ENCODE assay signal across 12 cellular contexts in genomic region chr6:100472674-100473073, GRCh38. TPM values are rescaled to one million over a fixed set of nuclear protein-coding genes. Genes with fewer than 3 reads are reported as not detected.
A peak's percentile ranks its signal among the peaks of the same experiment; 100 is the strongest.
DNase-seq lines count a peak whose midpoint lies in the region; FAIRE-seq and TF ChIP-seq lines count a peak whose summit lies in the region.
"Had no signal": no experiment of that assay in that cellular context is flagged by ENCODE, and none has a peak within 500 bp of the region (broad histone marks: within the 10 kb centered on the region; RNA-seq: fewer than 3 reads in every experiment).

No MANE protein-coding gene starts in this region.

- H4K20me1 ChIP-seq in H9 (ENCODE audit: control insufficient read depth, insufficient read depth, insufficient read length) (no peaks in the 10 kb centered on the region), keratinocyte (ENCODE audit: control insufficient read depth, extremely low read depth, insufficient read depth, low read length) (no peaks in the 10 kb centered on the region)

- H3K23ac ChIP-seq in H9 (ENCODE audit: insufficient read length, low read depth, low read length) = no peak overlapping the region

- no peaks in the 10 kb centered on the region for H3K9me1 ChIP-seq in keratinocyte (ENCODE audit: control insufficient read depth, extremely low read depth, insufficient read depth, low read length)

- H3K4me3 ChIP-seq in LNCaP clone FGC (ENCODE audit: low read depth, low read length) (no peak overlapping the region), keratinocyte (ENCODE audit: control insufficient read depth in 2 of 3, extremely low read depth in 1 of 3, insufficient read depth in 2 of 3, low read depth in 1 of 3, low read length in 3 of 3) (no peak overlapping the region), transverse colon (no peak overlapping the region)

- no peak for TF ChIP-seq EP300 in transverse colon (IDR thresholded peaks at IDR 0.05; ENCODE audit: low read depth)

- no peak overlapping the region for H3K27ac Mint-ChIP-seq in H9

- H3K4ac ChIP-seq in H9 (ENCODE audit: low read depth, low read length) = no peak overlapping the region

- H3K27me3 ChIP-seq in H9 (ENCODE audit: insufficient read depth, low read length) (peaks cover 34% of the 10 kb centered on the region), keratinocyte (ENCODE audit: control insufficient read depth, extremely low read depth, insufficient read depth, low read length) (peaks cover 49% of the 10 kb centered on the region), transverse colon (peaks cover 93% of the 10 kb centered on the region)

- H2AFZ ChIP-seq in H9 (ENCODE audit: low read length) (no peak overlapping the region), keratinocyte (ENCODE audit: control insufficient read depth, low read length) (no peak overlapping the region)

- TF ChIP-seq CTCF in H9 (conservative IDR thresholded peaks at IDR 0.05) (0 out of 3 replicates have a peak, but pooled peaks have one; percentile 21), LNCaP clone FGC (IDR thresholded peaks at IDR 0.05; ENCODE audit: control insufficient read depth, extremely low read depth, insufficient read depth) (peak; percentile 24; the same call in 1 of the 2 replicates), keratinocyte (optimal IDR thresholded peaks at IDR 0.05 in 1 of 3, IDR thresholded peaks at IDR 0.05 in 1 of 3, conservative IDR thresholded peaks at IDR 0.05 in 1 of 3; ENCODE audit: extremely low read depth in 1 of 3, insufficient read depth in 2 of 3, low read length in 3 of 3) (no peak), transverse colon (IDR thresholded peaks at IDR 0.05) (no peak)

- WGBS in H9 (ENCODE audit: extremely low coverage, insufficient read length, low lambda C conversion rate) = no CpG with 5 or more reads among the region's 3 CpGs
- WGBS in transverse colon (ENCODE audit: low coverage in 1 of 2), 2 donors = 17% methylated on average over 1 to 3 of the region's 3 CpGs

- H2BK12ac ChIP-seq in H9 (ENCODE audit: insufficient read length, low read depth, low read length) = no peak overlapping the region

- H3K4me1 Mint-ChIP-seq in H9 = peaks cover 5 to 14% of the 10 kb centered on the region in 2 experiments

- H3K23me2 ChIP-seq in H9 (ENCODE audit: insufficient read length, low read depth, low read length, poor library complexity, severe bottlenecking) = no peaks in the 10 kb centered on the region

- H3K14ac ChIP-seq in H9 (ENCODE audit: insufficient read depth, low read length) = no peak overlapping the region

- H3K27me3 Mint-ChIP-seq in H9 (ENCODE audit: low read depth) = peaks cover 9% of the 10 kb centered on the region

- H3K27ac ChIP-seq in H9 (ENCODE audit: insufficient read length, low read depth, low read length) (no peak overlapping the region), keratinocyte (ENCODE audit: control insufficient read depth, insufficient read depth, low read length) (no peak overlapping the region), transverse colon (no peak overlapping the region)

- H3T11ph ChIP-seq in H9 (ENCODE audit: low read length) = no peak overlapping the region

- peak; percentile 3 to 44 (median 7) for DNase-seq in NCI-H1417 (lab: John Stamatoyannopoulos, UW)
- no peak for DNase-seq in NCI-H1417 treated with DMSO at 0.1 percent for 48 hours (lab: John Stamatoyannopoulos, UW)
- no peak for DNase-seq in H9
- DNase-seq in LNCaP clone FGC (ENCODE audit: low read depth) = no peak
- DNase-seq in keratinocyte (ENCODE audit: low read depth, low spot score) = no peak
- no peak for DNase-seq in putamen (ENCODE audit: low spot score)
- no peak for DNase-seq in transverse colon
- no peak for DNase-seq in superior temporal gyrus (ENCODE audit: extremely low spot score)

- no peak overlapping the region for H4K91ac ChIP-seq in H9 (ENCODE audit: insufficient read length, low read depth, low read length)

- TF ChIP-seq POLR2A in transverse colon (IDR thresholded peaks at IDR 0.05) = no peak

- no peak overlapping the region for H3K18ac ChIP-seq in H9 (ENCODE audit: insufficient read length, low read depth, low read length)

- H2BK5ac ChIP-seq in H9 (ENCODE audit: insufficient read length, low read length) = no peak overlapping the region

- H3K36me3 ChIP-seq in keratinocyte (ENCODE audit: control insufficient read depth in 2 of 2, extremely low read depth in 1 of 2, insufficient read depth in 2 of 2, low read length in 2 of 2) = no peaks in the 10 kb centered on the region
- no peaks in the 10 kb centered on the region for H3K36me3 ChIP-seq in transverse colon

- H4K5ac ChIP-seq in H9 (ENCODE audit: insufficient read length, low read depth, low read length) = no peak overlapping the region

- H3K4me3 Mint-ChIP-seq in H9 = no peak overlapping the region

- in situ Hi-C loops in transverse colon (cut with MboI; ENCODE audit: low pct_ligation_motif_present in 1 of 4, low pct_unique_long_range_greater_than_20kb in 1 of 4, low sequenced_read_pairs in 3 of 4) = loop anchor here in 2 of 4 donors (10.0 kb wide), 2 partner anchors 348 to 358 kb away; no protein-coding TSS in a partner anchor

- H3K36me3 Mint-ChIP-seq in H9 (ENCODE audit: insufficient read depth in 1 of 3, low read depth in 3 of 3) = no peaks in the 10 kb centered on the region

- no peak overlapping the region for H2BK20ac ChIP-seq in H9 (ENCODE audit: low read depth, low read length, poor library complexity, severe bottlenecking)

- no peaks in the 10 kb centered on the region for H3K79me2 ChIP-seq in H9 (ENCODE audit: insufficient read depth, low read length)
- no peaks in the 10 kb centered on the region for H3K79me2 ChIP-seq in keratinocyte (ENCODE audit: control insufficient read depth, insufficient read depth, low read length)

- H3K56ac ChIP-seq in H9 (ENCODE audit: insufficient read length, low read depth, low read length) = no peak overlapping the region

- H2BK120ac ChIP-seq in H9 (ENCODE audit: low read depth, low read length, poor library complexity, severe bottlenecking) = no peak overlapping the region

- H3K9ac ChIP-seq in H9 (ENCODE audit: extremely low read depth, insufficient read length, low read length) (no peak overlapping the region), keratinocyte (ENCODE audit: control insufficient read depth, extremely low read depth, insufficient read depth, low read length) (no peak overlapping the region)

- intact Hi-C loops in transverse colon (cut with DNase I; ENCODE audit: low total_unique reads) = loop anchor here (10.0 kb wide), 1 partner anchor 358 kb away; no protein-coding TSS in a partner anchor

- no peaks in the 10 kb centered on the region for H3K9me3 ChIP-seq in H9 (ENCODE audit: control insufficient read depth, low read depth, low read length)
- no peaks in the 10 kb centered on the region for H3K9me3 ChIP-seq in keratinocyte (ENCODE audit: control insufficient read depth, low read depth, low read length)
- no peaks in the 10 kb centered on the region for H3K9me3 ChIP-seq in transverse colon

- no peak overlapping the region for H2AK5ac ChIP-seq in H9 (ENCODE audit: insufficient read length, low read length)

- no peak overlapping the region for H2BK15ac ChIP-seq in H9 (ENCODE audit: low read depth, low read length)

- H3K4me1 ChIP-seq in H9 (ENCODE audit: insufficient read depth, low read length) (0 out of 2 replicates have a peak, but pooled peaks cover 3% of the 10 kb centered on the region), keratinocyte (ENCODE audit: control insufficient read depth, extremely low read depth, insufficient read depth, low read length) (no peaks in the 10 kb centered on the region), transverse colon (no peaks in the 10 kb centered on the region)

- peak; percentile 82 for FAIRE-seq in keratinocyte (lab: Jason Lieb, UNC)
- FAIRE-seq: islet of Langerhans, TTC549 had no signal

- H3K4me2 ChIP-seq in H9 (ENCODE audit: insufficient read depth, insufficient read length, low read length) (no peak overlapping the region), keratinocyte (ENCODE audit: control insufficient read depth, extremely low read depth, insufficient read depth, low read depth, low read length) (no peak overlapping the region)

- peaks cover 0 to 2% of the 10 kb centered on the region in 2 experiments; a peak in 1 of 5 replicates for H3K9me3 Mint-ChIP-seq in H9

- dilution Hi-C loops in keratinocyte (cut with MboI; ENCODE audit: extremely low pct_ligation_motif_present, low sequenced_read_pairs) = loop anchor here (25.0 kb wide), 1 partner anchor 360 kb away; no protein-coding TSS in a partner anchor

- no peak overlapping the region for H4K8ac ChIP-seq in H9 (replicated peaks; ENCODE audit: insufficient read length, low read depth, low read length)

- H3K79me1 ChIP-seq in H9 (ENCODE audit: insufficient read depth, low read depth, low read length, poor library complexity, severe bottlenecking) = no peaks in the 10 kb centered on the region

RNA-seq across cellular contexts. Expression of gene SIM1, which starts 8.0 kb away (rescaled TPM):
- 0.07 TPM in 1 of 2 replicates, not detected in the other for total RNA-seq in H9 (2021)
- not detected in 3 replicates for polyA plus RNA-seq in keratinocyte
- not detected for polyA plus RNA-seq in keratinocyte (2011; ENCODE audit: low read depth)
- polyA plus RNA-seq in keratinocyte (2011; cell fraction: cytosol; rRNA removed) = not detected in 2 replicates
- not detected in 2 replicates for polyA plus RNA-seq in keratinocyte (2011; cell fraction: nucleus; rRNA removed)
- not detected in 2 replicates for polyA plus RNA-seq in keratinocyte (2012; ENCODE audit: low replicate concordance)
- polyA minus RNA-seq in keratinocyte = not detected in 3 replicates
- not detected for polyA minus RNA-seq in keratinocyte (2011; cell fraction: cytosol; rRNA and poly(A)+ RNA removed)
- polyA minus RNA-seq in keratinocyte (2011; cell fraction: nucleus; rRNA and poly(A)+ RNA removed) = not detected in 2 replicates
- not detected for total RNA-seq in transverse colon
- total RNA-seq: temporal lobe had no signal
- polyA plus RNA-seq: AG04450 had no signal

Comparison
In these comparisons a context has a peak if more than half of its experiments do, and no peak if none do; other contexts are left out.
1. DNase-seq: peak in NCI-H1417 (3 of 3); none in NCI-H1417 treated with DMSO at 0.1 percent for 48 hours (single experiment), H9 (single experiment), LNCaP clone FGC (single experiment), keratinocyte (single experiment), putamen (single experiment), transverse colon (single experiment) and superior temporal gyrus (single experiment).
2. CTCF ChIP-seq: peak in H9 (single experiment) and LNCaP clone FGC (single experiment); none in keratinocyte (0 of 3) and transverse colon (0 of 5).